8 cellular contexts compared by ENCODE assay signal in the genomic region with DNA sequence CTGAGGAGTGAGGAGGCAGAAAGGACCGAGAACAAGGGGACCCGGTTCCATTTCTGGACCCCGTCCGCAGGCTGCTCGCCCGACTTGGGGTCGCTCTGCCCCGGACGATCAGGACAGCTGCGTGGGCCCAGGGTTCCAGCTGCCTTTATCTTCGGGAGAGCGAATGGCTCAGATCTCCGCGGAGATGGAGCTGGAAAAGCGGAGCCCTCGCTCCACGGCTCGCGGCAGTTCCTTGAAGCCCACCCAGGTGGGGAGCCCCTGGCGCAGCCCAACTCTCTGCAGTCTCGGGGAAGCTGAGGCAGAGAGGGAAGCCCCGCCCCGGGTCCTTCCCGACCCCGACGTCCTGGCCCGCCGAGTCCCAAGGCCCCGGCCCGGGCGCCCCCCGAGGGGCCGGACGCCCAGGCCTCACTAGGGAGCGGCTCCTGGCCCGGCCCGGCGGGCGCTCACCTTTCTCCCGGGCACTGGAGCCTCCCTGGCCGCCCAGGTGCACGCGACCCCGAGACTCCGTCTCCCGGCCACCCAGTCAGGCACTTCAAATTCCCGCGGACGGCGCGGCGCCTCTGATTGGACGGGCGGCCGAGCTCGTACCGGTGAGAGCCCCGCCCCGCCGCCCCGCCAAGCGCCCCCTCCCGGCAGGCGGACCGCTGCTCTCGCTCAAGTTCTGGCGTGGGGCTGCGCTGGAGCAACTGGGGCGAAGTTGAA.
DNase-seq lines count a peak whose midpoint lies in the region; ATAC-seq, FAIRE-seq and TF ChIP-seq lines count a peak whose summit lies in the region.

No MANE protein-coding gene starts in this region.

- H3K9me3 Mint-ChIP-seq in astrocyte (ENCODE audit: unreplicated experiment) = no peaks in the 10 kb centered on the region

- H4K20me1 ChIP-seq in astrocyte (ENCODE audit: insufficient read depth, low read length) = no peaks in the 10 kb centered on the region

- H3K27ac ChIP-seq in C4-2B (no peak overlapping the region), astrocyte (ENCODE audit: low read depth, low read length) (no peak overlapping the region)

- ATAC-seq in HG03354 (IDR thresholded peaks at IDR 0.05; ENCODE audit: poor library complexity, severe bottlenecking, unreplicated experiment) = peak; percentile 49
- ATAC-seq in HG02798 (IDR thresholded peaks at IDR 0.05; ENCODE audit: poor library complexity, unreplicated experiment) = no peak

- H3K27me3 Mint-ChIP-seq in astrocyte (ENCODE audit: low read depth, unreplicated experiment) = peaks cover 16% of the 10 kb centered on the region

- H3K4me1 ChIP-seq in astrocyte (ENCODE audit: insufficient read depth, low read length) = no peaks in the 10 kb centered on the region

- no peaks in the 10 kb centered on the region for H3K4me1 Mint-ChIP-seq in astrocyte (ENCODE audit: low read depth, unreplicated experiment)

- peak overlapping the region; percentile 30 for H3K4me2 ChIP-seq in astrocyte (ENCODE audit: low read length)

- DNase-seq in astrocyte (ENCODE audit: low read depth) (no peak), kidney tubule cell (ENCODE audit: low spot score) (peak; percentile 64), NCI-H146 (lab: John Stamatoyannopoulos, UW) (no peak), putamen (ENCODE audit: low spot score) (no peak), DMS53 treated with DMSO at 0.1 percent for 48 hours (lab: John Stamatoyannopoulos, UW; ENCODE audit: unreplicated experiment) (no peak)

- TF ChIP-seq CTCF in C4-2B (conservative IDR thresholded peaks at IDR 0.05) (peak; percentile 32), astrocyte (IDR thresholded peaks at IDR 0.05; ENCODE audit: insufficient read depth, low read depth, low read length) (no peak)

- H3K36me3 Mint-ChIP-seq in astrocyte (ENCODE audit: low read depth, unreplicated experiment) = no peaks in the 10 kb centered on the region

- FAIRE-seq in astrocyte (lab: Jason Lieb, UNC) = no peak

- no peak overlapping the region for H3K27ac Mint-ChIP-seq in astrocyte (ENCODE audit: unreplicated experiment)

- no peaks in the 10 kb centered on the region for H3K79me2 ChIP-seq in astrocyte (ENCODE audit: insufficient read depth, low read length)

- H3K27me3 ChIP-seq in astrocyte (ENCODE audit: insufficient read depth, low read length) = peaks cover 2% of the 10 kb centered on the region

- no peak overlapping the region for H2AFZ ChIP-seq in astrocyte (ENCODE audit: low read depth, low read length)

- no peaks in the 10 kb centered on the region for H3K9me3 ChIP-seq in astrocyte (ENCODE audit: insufficient read depth, low read depth, low read length)

- H3K4me3 ChIP-seq in astrocyte (ENCODE audit: insufficient read depth, low read depth, low read length) = no peak overlapping the region

- no peak overlapping the region for H3K9ac ChIP-seq in astrocyte (ENCODE audit: low read length)

- no peaks in the 10 kb centered on the region for H3K36me3 ChIP-seq in astrocyte (ENCODE audit: insufficient read depth, low read length)

- peak overlapping the region; percentile 75 for H3K4me3 Mint-ChIP-seq in astrocyte (ENCODE audit: unreplicated experiment)
